ENCODE assay signal across 1 cellular context in the genomic region with DNA sequence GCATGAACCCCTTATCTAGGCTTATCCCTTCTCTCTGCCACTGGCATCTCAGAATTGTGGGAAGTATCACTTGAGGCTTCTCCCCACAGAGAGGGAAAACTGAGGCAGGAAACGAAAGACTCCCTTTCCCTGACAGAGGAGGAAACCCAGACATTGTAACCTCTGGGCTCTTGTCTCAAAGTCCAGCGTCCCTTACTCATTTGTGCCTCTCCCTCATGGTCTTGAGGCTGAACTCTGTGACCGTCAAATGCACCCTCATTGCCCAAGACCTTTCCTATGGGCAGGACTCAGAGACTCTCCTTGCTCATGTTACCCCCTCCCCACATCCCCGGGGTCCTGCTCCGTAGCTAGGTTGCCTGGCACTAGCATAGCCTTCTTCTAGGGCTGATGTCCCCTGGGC.
TF ChIP-seq lines count a peak whose summit lies in the region.

No MANE protein-coding gene starts in this region.

TF ChIP-seq in H1, 55 proteins besides CTCF, POLR2A, EP300 and RAD21:
- TF ChIP-seq, protein P1, sequence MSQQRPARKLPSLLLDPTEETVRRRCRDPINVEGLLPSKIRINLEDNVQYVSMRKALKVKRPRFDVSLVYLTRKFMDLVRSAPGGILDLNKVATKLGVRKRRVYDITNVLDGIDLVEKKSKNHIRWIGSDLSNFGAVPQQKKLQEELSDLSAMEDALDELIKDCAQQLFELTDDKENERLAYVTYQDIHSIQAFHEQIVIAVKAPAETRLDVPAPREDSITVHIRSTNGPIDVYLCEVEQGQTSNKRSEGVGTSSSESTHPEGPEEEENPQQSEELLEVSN (IDR thresholded peaks at IDR 0.05): no peak
- no peak for TF ChIP-seq KDM4A (IDR thresholded peaks at IDR 0.05; ENCODE audit: low read depth, low read length, severe bottlenecking)
- no peak for TF ChIP-seq SUZ12 (IDR thresholded peaks at IDR 0.05; ENCODE audit: low read length)
- no peak for TF ChIP-seq KDM1A (IDR thresholded peaks at IDR 0.05; ENCODE audit: borderline replicate concordance, low read length)
- no peak for TF ChIP-seq TAF7 (optimal IDR thresholded peaks at IDR 0.05; ENCODE audit: borderline replicate concordance, low read depth, low read length)
- TF ChIP-seq SP1 (IDR thresholded peaks at IDR 0.05; ENCODE audit: low read depth, low read length): no peak
- no peak for TF ChIP-seq POU5F1 (IDR thresholded peaks at IDR 0.05; ENCODE audit: low read depth, low read length)
- no peak for TF ChIP-seq RNF2 (IDR thresholded peaks at IDR 0.05; ENCODE audit: borderline replicate concordance, low read depth, low read length, missing control alignments, poor library complexity, severe bottlenecking)
- no peak for TF ChIP-seq GABPA (IDR thresholded peaks at IDR 0.05; ENCODE audit: borderline replicate concordance, insufficient read depth, low read length)
